Comparison of ENCODE assay signal across 6 cellular contexts in genomic region chr1:192771341-192771740, GRCh38.
"Had no signal": no experiment of that assay in that cellular context is flagged by ENCODE, and none has a peak within 500 bp of the region (broad histone marks: within the 10 kb centered on the region; RNA-seq: fewer than 3 reads in every experiment).

No MANE protein-coding gene starts in this region.

- FAIRE-seq: HTR-8/SVneo, K562 had no signal

- H3K9me3 Mint-ChIP-seq: GM23338 had no signal

- H3K4me3 ChIP-seq: GM23338, K562 had no signal

- ATAC-seq: GM23338, K562 had no signal

- H3K4me3 Mint-ChIP-seq: GM23338 had no signal

- H3K27ac Mint-ChIP-seq: GM23338 had no signal

- DNase-seq: H7, HCEC 1CT, IMR-90 had no signal
